In genomic region chr13:27667946-27668345, GRCh38 we compare ENCODE assay signal across 27 cellular contexts. TPM values are rescaled to one million over a fixed set of nuclear protein-coding genes. Genes with fewer than 3 reads are reported as not detected.
DNase-seq lines count a peak whose midpoint lies in the region; ATAC-seq, FAIRE-seq and TF ChIP-seq lines count a peak whose summit lies in the region.
"Had no signal": no experiment of that assay in that cellular context is flagged by ENCODE, and none has a peak within 500 bp of the region (broad histone marks: within the 10 kb centered on the region; RNA-seq: fewer than 3 reads in every experiment).

No MANE protein-coding gene starts in this region.

- H3K4me3 Mint-ChIP-seq in activated T-cell treated with anti-CD3 and anti-CD28 coated beads, Interleukin-2, amount 50 U/mL, for 4 hours = no peak overlapping the region
- H3K4me3 Mint-ChIP-seq: CD14-positive monocyte; naive thymus-derived CD4-positive, alpha-beta T cell; stimulated activated memory B cell treated with anti-CD40 and anti-IgM and Interleukin-4, amounts not matched to agents 10 μg/mL and 1 μg/mL and 100 μg/mL, for 72 hours had no signal

- H3K4me1 ChIP-seq in left ventricle myocardium inferior (peaks cover 34% of the 10 kb centered on the region), testis (peaks cover 18% of the 10 kb centered on the region)
- H3K4me1 ChIP-seq: SJSA1, vagina had no signal

- 39 to 50% methylated on average over 2 of the region's 2 CpGs for WGBS in testis, 2 donors

- no peaks in the 10 kb centered on the region for H3K9me3 Mint-ChIP-seq in activated T-cell treated with anti-CD3 and anti-CD28 coated beads, Interleukin-2, amount 50 U/mL, for 4 hours
- H3K9me3 Mint-ChIP-seq: activated naive CD4-positive, alpha-beta T cell treated with anti-CD3 and anti-CD28 coated beads, Interleukin-2, amount 50 U/mL, for 72 hours; activated T-helper 2 cell treated with anti-CD3 and anti-CD28 coated beads, Interferon-gamma antibody, Interleukin-2, Interleukin-4, amounts not matched to agents 10 μg/mL and 5 μg/mL and 100 μg/mL, durations not matched to agents 14 hours and 24 hours and 36 hours; stimulated activated memory B cell treated with anti-CD40 and anti-IgM and Interleukin-4, amounts not matched to agents 10 μg/mL and 1 μg/mL and 100 μg/mL, for 72 hours had no signal

- no peak overlapping the region for H3K27ac ChIP-seq in brain microvascular endothelial cell
- peak overlapping the region; percentile 48 for H3K27ac ChIP-seq in left ventricle myocardium inferior (replicated peaks)
- peak overlapping the region; percentile 10 to 69 for H3K27ac ChIP-seq in testis
- H3K27ac ChIP-seq: hepatocyte, SJSA1, thoracic aorta, vagina had no signal

- TF ChIP-seq CTCF in brain microvascular endothelial cell (IDR thresholded peaks at IDR 0.05; ENCODE audit: low read depth, low read length, missing control alignments) (no peak), left ventricle myocardium inferior (IDR thresholded peaks at IDR 0.05; ENCODE audit: borderline replicate concordance) (no peak), testis (IDR thresholded peaks at IDR 0.05) (no peak)

- H3K4me1 Mint-ChIP-seq in activated T-cell treated with anti-CD3 and anti-CD28 coated beads, Interleukin-2, amount 50 U/mL, for 4 hours (ENCODE audit: low read depth) = no peaks in the 10 kb centered on the region
- H3K4me1 Mint-ChIP-seq: CD14-positive monocyte; stimulated activated memory B cell treated with anti-CD40 and anti-IgM and Interleukin-4, amounts not matched to agents 10 μg/mL and 1 μg/mL and 100 μg/mL, for 72 hours had no signal

- ATAC-seq in activated T-cell treated with anti-CD3 and anti-CD28 coated beads, Interleukin-2, amount 50 U/mL, for 4 hours = no peak
- ATAC-seq: activated naive CD4-positive, alpha-beta T cell treated with anti-CD3 and anti-CD28 coated beads, Interleukin-2, amount 50 U/mL, for 72 hours; naive thymus-derived CD4-positive, alpha-beta T cell; Panc1; stimulated activated memory B cell treated with anti-CD40 and anti-IgM and Interleukin-4, amounts not matched to agents 10 μg/mL and 1 μg/mL and 100 μg/mL, for 72 hours had no signal

- in situ Hi-C loops in brain microvascular endothelial cell (cut with HindIII; ENCODE audit: low pct_ligation_motif_present, low sequenced_read_pairs) = no loop called here

- H3K27me3 ChIP-seq in brain microvascular endothelial cell (replicated peaks) = no peaks in the 10 kb centered on the region
- no peaks in the 10 kb centered on the region for H3K27me3 ChIP-seq in left ventricle myocardium inferior (ENCODE audit: low read depth)
- no peaks in the 10 kb centered on the region for H3K27me3 ChIP-seq in testis
- H3K27me3 ChIP-seq: hepatocyte, SJSA1, vagina had no signal

- TF ChIP-seq POLR2A in testis (IDR thresholded peaks at IDR 0.05) (no peak), GM12891 (IDR thresholded peaks at IDR 0.05; ENCODE audit: low read depth, low read length) (no peak)

- FAIRE-seq in GM12891 (lab: Jason Lieb, UNC) = no peak

- H3K36me3 Mint-ChIP-seq in activated T-cell treated with anti-CD3 and anti-CD28 coated beads, Interleukin-2, amount 50 U/mL, for 4 hours (ENCODE audit: insufficient read depth) = peaks cover 5% of the 10 kb centered on the region
- H3K36me3 Mint-ChIP-seq: activated naive CD4-positive, alpha-beta T cell treated with anti-CD3 and anti-CD28 coated beads, Interleukin-2, amount 50 U/mL, for 72 hours had no signal

- H3K4me3 ChIP-seq in brain microvascular endothelial cell (ENCODE audit: low read depth, low read length) (no peak overlapping the region), left ventricle myocardium inferior (no peak overlapping the region), testis (no peak overlapping the region)
- H3K4me3 ChIP-seq: hepatocyte, SJSA1, thoracic aorta, vagina had no signal

- intact Hi-C loops in left ventricle myocardium inferior (cut with micrococcal nuclease) (no loop called here), testis (cut with DNase I; ENCODE audit: low total_unique reads) (no loop called here)

- no peaks in the 10 kb centered on the region for H3K27me3 Mint-ChIP-seq in activated T-cell treated with anti-CD3 and anti-CD28 coated beads, Interleukin-2, amount 50 U/mL, for 4 hours (ENCODE audit: low read depth)
- H3K27me3 Mint-ChIP-seq: naive thymus-derived CD4-positive, alpha-beta T cell; stimulated activated memory B cell treated with anti-CD40 and anti-IgM and Interleukin-4, amounts not matched to agents 10 μg/mL and 1 μg/mL and 100 μg/mL, for 72 hours had no signal

- DNase-seq in OCI-M2 (lab: John Stamatoyannopoulos, UW; ENCODE audit: unreplicated experiment) (peak; percentile 27), brain microvascular endothelial cell (peak; percentile 15), left ventricle myocardium inferior (peak; percentile 22), testis (peak; percentile 75), GM12891 (ENCODE audit: insufficient read length, low spot score) (no peak), LoVo (ENCODE audit: low spot score) (no peak)
- DNase-seq in activated T-cell treated with anti-CD3 and anti-CD28 coated beads, Interleukin-2, amount 50 U/mL, for 4 hours = no peak
- DNase-seq: activated CD4-positive, alpha-beta T cell treated with anti-CD3 and anti-CD28 coated beads, Interleukin-2, amount 50 U/mL, for 4 hours; activated CD8-positive, alpha-beta memory T cell treated with anti-CD3 and anti-CD28 coated beads, Interleukin-2, amount 50 U/mL, for 4 hours; aorta; foreskin fibroblast; IMR-90; naive thymus-derived CD4-positive, alpha-beta T cell; NCI-H1436; NCI-H510A treated with DMSO at 0.1 percent for 48 hours; nucleus accumbens; stimulated activated CD4-positive, alpha-beta T cell treated with anti-CD3 and anti-CD28 coated beads, Interleukin-2, amount 100 ng/mL, for 48 hours; T-helper 2 cell had no signal

- peaks cover 8% of the 10 kb centered on the region for H3K9me3 ChIP-seq in left ventricle myocardium inferior (replicated peaks)
- H3K9me3 ChIP-seq in testis = no peaks in the 10 kb centered on the region
- H3K9me3 ChIP-seq: SJSA1, thoracic aorta, vagina had no signal

- H3K36me3 ChIP-seq in brain microvascular endothelial cell (replicated peaks) (peaks cover 3% of the 10 kb centered on the region), left ventricle myocardium inferior (peaks cover 7% of the 10 kb centered on the region), testis (ENCODE audit: low read depth, missing control alignments) (no peaks in the 10 kb centered on the region)
- H3K36me3 ChIP-seq: SJSA1 had no signal

TF ChIP-seq in GM12891, 5 proteins besides CTCF, POLR2A, EP300 and RAD21:
- TF ChIP-seq POU2F2 (IDR thresholded peaks at IDR 0.05; ENCODE audit: low read depth, low read length) = no peak
- TF ChIP-seq POLR2AphosphoS5 (IDR thresholded peaks at IDR 0.05; ENCODE audit: low read depth, low read length) = no peak
- no peak for TF ChIP-seq SPI1 (IDR thresholded peaks at IDR 0.05; ENCODE audit: low read depth, low read length)
- no peak for TF ChIP-seq TAF1 (IDR thresholded peaks at IDR 0.05; ENCODE audit: low read depth, low read length)
- no peak for TF ChIP-seq PAX5 (IDR thresholded peaks at IDR 0.05; ENCODE audit: insufficient read depth, low read length, severe bottlenecking)

RNA-seq across cellular contexts. Expression of gene POLR1D, which starts 46.3 kb away (rescaled TPM):
- total RNA-seq in left ventricle myocardium inferior (73.5 TPM), testis (100 to 1,000 TPM; 126 to 136 TPM)
- polyA plus RNA-seq in testis (ENCODE audit: insufficient read depth, low read depth, low replicate concordance) = 180 TPM
- polyA plus RNA-seq in GM12891 (2012; ENCODE audit: low read depth, missing spikeins) = 176 TPM
- total RNA-seq in activated T-cell treated with anti-CD3 and anti-CD28 coated beads, Interleukin-2, amount 50 U/mL, for 4 hours = 100 to 1,000 TPM; 129 to 146 (median 135) TPM

RNA-seq across cellular contexts. Expression of gene LNX2, which starts 47.6 kb away (rescaled TPM):
- 11.2 TPM for total RNA-seq in left ventricle myocardium inferior
- total RNA-seq in testis = 10 to 100 TPM; 34.6 to 39.6 TPM
- polyA plus RNA-seq in testis (ENCODE audit: insufficient read depth, low read depth, low replicate concordance) = 22.5 TPM
- polyA plus RNA-seq in GM12891 (2012; ENCODE audit: low read depth, missing spikeins) = 1.3 TPM
- 1 to 10 TPM; 2.8 to 3.4 (median 2.8) TPM for total RNA-seq in activated T-cell treated with anti-CD3 and anti-CD28 coated beads, Interleukin-2, amount 50 U/mL, for 4 hours

Comparison
In these comparisons a context has a peak if more than half of its experiments do, and no peak if none do; other contexts are left out.
1. DNase-seq: peak in OCI-M2 (single experiment), brain microvascular endothelial cell (single experiment), left ventricle myocardium inferior (single experiment) and testis (single experiment); none in GM12891 (single experiment), LoVo (single experiment) and activated T-cell treated with anti-CD3 and anti-CD28 coated beads, Interleukin-2, amount 50 U/mL, for 4 hours (single experiment).